ENCODE assay signal across 8 cellular contexts in genomic region chr4:112230879-112231778, GRCh38. TPM values are rescaled to one million over a fixed set of nuclear protein-coding genes. Genes with fewer than 3 reads are reported as not detected.
DNase-seq lines count a peak whose midpoint lies in the region; ATAC-seq and TF ChIP-seq lines count a peak whose summit lies in the region.

No MANE protein-coding gene starts in this region.

- TSS peak; percentile 83 for BruUV-seq in A673 (replicated peaks; lab: Mats Ljungman, UMichigan)

- CTCF ChIA-PET in A673 (lab: Charles Lee), result no interaction called here

- H3K27ac ChIP-seq in A673 (ENCODE audit: low read depth, low read length, poor library complexity, severe bottlenecking) (peak overlapping the region; percentile 98), skin epidermis (peak overlapping the region; percentile 57 to 98 (median 93))

- POLR2A ChIA-PET in A673 (lab: Charles Lee; ENCODE audit: low non-redundant PET), result no interaction called here

- TF ChIP-seq CTCF in A673 (conservative IDR thresholded peaks at IDR 0.05; ENCODE audit: low read depth, low read length), result no peak
- TF ChIP-seq CTCF in WI38 (IDR thresholded peaks at IDR 0.05; ENCODE audit: low read depth, low read length), result no peak
- TF ChIP-seq CTCF in cardiac fibroblast (IDR thresholded peaks at IDR 0.05; ENCODE audit: low read depth, low read length), result no peak

- ATAC-seq in GM18873 (IDR thresholded peaks at IDR 0.05; ENCODE audit: low FRiP score, unreplicated experiment), result peak; percentile 80
- peak; percentile 86 for ATAC-seq in HG03159 (IDR thresholded peaks at IDR 0.05; ENCODE audit: unreplicated experiment)

- H3K4me3 ChIP-seq in A673 (ENCODE audit: low read depth, low read length, poor library complexity, severe bottlenecking) (peak overlapping the region; percentile 96), WI38 (ENCODE audit: low read depth, low read length) (peak overlapping the region; percentile 89), cardiac fibroblast (replicated peaks in 1 of 2; ENCODE audit: low read depth in 2 of 2, low read length in 2 of 2) (peak overlapping the region; percentile 91 to 99), skin epidermis (peak overlapping the region; percentile 66 to 98 (median 92))

- no peaks in the 10 kb centered on the region for H3K36me3 ChIP-seq in A673 (ENCODE audit: insufficient read depth, low read length, poor library complexity, severe bottlenecking)

- peaks cover 11% of the 10 kb centered on the region for H3K4me1 ChIP-seq in A673 (ENCODE audit: insufficient read depth, low read length, poor library complexity, severe bottlenecking)

- intact Hi-C loops in A673 (cut with micrococcal nuclease; ENCODE audit: unreplicated experiment), result loop anchor here (5.0 to 10.0 kb wide), 2 partner anchors 56 to 534 kb away; partner anchors contain the start of gene TIFA

- H3K27me3 ChIP-seq in A673 (replicated peaks; ENCODE audit: insufficient read depth, low read depth, low read length, poor library complexity), result no peaks in the 10 kb centered on the region

- H3K9me3 ChIP-seq in A673 (ENCODE audit: low read depth, low read length, poor library complexity, severe bottlenecking), result no peaks in the 10 kb centered on the region

- DNase-seq in A673 (ENCODE audit: low spot score), result peak; percentile 97
- peak; percentile 97 for DNase-seq in NCI-H2227 (lab: John Stamatoyannopoulos, UW; ENCODE audit: unreplicated experiment)
- DNase-seq in cardiac fibroblast (ENCODE audit: low read depth in 2 of 2), result peak; percentile 97 to 98
- peak; percentile 99 for DNase-seq in iPS-NIHi11 (ENCODE audit: low spot score)

RNA-seq across cellular contexts. Expression of gene AP1AR, which starts 0.5 kb away (rescaled TPM):
- 24.9 and 30.0 TPM in 2 replicates for total RNA-seq in A673 (2021)

RNA-seq across cellular contexts. Expression of gene TIFA, which starts 54.6 kb away (rescaled TPM):
- total RNA-seq in A673 (2021), result 9.1 and 11.4 TPM in 2 replicates

Comparison
In these comparisons a context has a peak if more than half of its experiments do, and no peak if none do; other contexts are left out.
1. Peak in every context shown above with its lines: DNase-seq, ATAC-seq, H3K4me3 ChIP-seq and H3K27ac ChIP-seq.